ENCODE assay signal across 8 cellular contexts in genomic region chr11:45771942-45772522, GRCh38. TPM values are rescaled to one million over a fixed set of nuclear protein-coding genes. Genes with fewer than 3 reads are reported as not detected.
DNase-seq lines count a peak whose midpoint lies in the region; ATAC-seq and TF ChIP-seq lines count a peak whose summit lies in the region.

No MANE protein-coding gene starts in this region.

- H3K27ac Mint-ChIP-seq in T-helper 17 cell, result peak overlapping the region; percentile 60

- peak overlapping the region; percentile 94 for H3K4me3 Mint-ChIP-seq in T-helper 17 cell

- ATAC-seq in HG02759 (IDR thresholded peaks at IDR 0.05; ENCODE audit: unreplicated experiment) (peak; percentile 94), T-helper 17 cell (peak; percentile 88), aorta (ENCODE audit: low FRiP score) (peak; percentile 96)

- TF ChIP-seq CTCF in GM12872 (IDR thresholded peaks at IDR 0.05; ENCODE audit: insufficient read depth, low read depth, low read length), result peak; percentile 97
- peak; percentile 95 for TF ChIP-seq CTCF in hepatocyte (IDR thresholded peaks at IDR 0.05; ENCODE audit: poor library complexity)

- peaks cover 4% of the 10 kb centered on the region for H3K27me3 Mint-ChIP-seq in T-helper 17 cell

- H2AFZ ChIP-seq in hepatocyte, result peak overlapping the region; percentile 69

- H3K79me2 ChIP-seq in hepatocyte, result no peaks in the 10 kb centered on the region

- H3K27me3 ChIP-seq in hepatocyte (peaks cover 5% of the 10 kb centered on the region), aorta (ENCODE audit: control insufficient read depth in 1 of 2, insufficient read depth in 2 of 2, low read length in 1 of 2) (no peaks in the 10 kb centered on the region)

- no peaks in the 10 kb centered on the region for H3K4me1 ChIP-seq in hepatocyte (ENCODE audit: insufficient read depth)
- H3K4me1 ChIP-seq in aorta (ENCODE audit: control insufficient read depth in 1 of 2, insufficient read depth in 2 of 2, low read length in 2 of 2), result no peaks in the 10 kb centered on the region

- no peaks in the 10 kb centered on the region for H3K36me3 ChIP-seq in hepatocyte (replicated peaks; ENCODE audit: insufficient read depth, low read depth)
- H3K36me3 ChIP-seq in aorta (ENCODE audit: control insufficient read depth in 1 of 2, insufficient read depth in 2 of 2, low read length in 1 of 2), result no peaks in the 10 kb centered on the region

- H3K27ac ChIP-seq in hepatocyte (no peak overlapping the region), aorta (ENCODE audit: low read depth in 1 of 2, low read length in 2 of 2) (peak overlapping the region; percentile 6 to 22)

- H3K9me3 ChIP-seq in T-helper 17 cell (ENCODE audit: control insufficient read depth, low read length, poor library complexity, severe bottlenecking) (no peaks in the 10 kb centered on the region), hepatocyte (ENCODE audit: low read depth) (no peaks in the 10 kb centered on the region), aorta (ENCODE audit: control insufficient read depth, low read length) (no peaks in the 10 kb centered on the region)

- no peaks in the 10 kb centered on the region for H4K20me1 ChIP-seq in hepatocyte (ENCODE audit: insufficient read depth, poor library complexity, severe bottlenecking)

- peak overlapping the region; percentile 91 for H3K4me2 ChIP-seq in hepatocyte

- DNase-seq in NCI-H1436 (lab: John Stamatoyannopoulos, UW) (peak; percentile 84), T-helper 17 cell (peak; percentile 67 to 72 (median 71)), anterior cingulate cortex (lab: John Stamatoyannopoulos, UW) (peak in 57 of 58 donors; percentile 19 to 87 (median 73)), hepatocyte (ENCODE audit: low spot score) (peak; percentile 93), renal cortical epithelial cell (ENCODE audit: low read depth) (peak; percentile 43), aorta (peak; percentile 91 to 96)

- H3K4me3 ChIP-seq in hepatocyte (peak overlapping the region; percentile 23), aorta (ENCODE audit: low read length in 2 of 2) (peak overlapping the region; percentile 29 to 48)

- no peaks in the 10 kb centered on the region for H3K9me2 ChIP-seq in hepatocyte (replicated peaks; ENCODE audit: insufficient read depth)

- H3K36me3 Mint-ChIP-seq in T-helper 17 cell (ENCODE audit: low read depth), result no peaks in the 10 kb centered on the region

- H3K4me1 Mint-ChIP-seq in T-helper 17 cell, result peaks cover 19% of the 10 kb centered on the region

- intact Hi-C loops in aorta (cut with DNase I), result loop anchor here (1.0 to 5.0 kb wide), 5 partner anchors 115 to 432 kb away; no protein-coding TSS in a partner anchor

- 12% methylated on average over 21 of the region's 21 CpGs for WGBS in hepatocyte (ENCODE audit: low lambda C conversion rate, missing lambda C conversion rate)
- 5 to 6% methylated on average over 21 of the region's 21 CpGs for WGBS in aorta, 2 donors

RNA-seq across cellular contexts. Expression of gene SLC35C1, which starts 32.9 kb away (rescaled TPM):
- total RNA-seq in T-helper 17 cell (10 to 100 TPM in 1 of 2 donors, 1 to 10 TPM in 1; 7.9 to 12.6 TPM), hepatocyte (11.1 and 12.7 TPM in 2 replicates), renal cortical epithelial cell (14.9 and 17.9 TPM in 2 replicates), aorta (10 to 100 TPM; 11.5 to 11.8 TPM)
- polyA plus RNA-seq in hepatocyte (22.1 and 25.0 TPM in 2 replicates), aorta (1 to 10 TPM; 6.5 to 9.4 TPM)

Comparison
In these comparisons a context has a peak if more than half of its experiments do, and no peak if none do; other contexts are left out.
1. DNase-seq: peak in every context shown above with its lines; median percentile 94 in aorta; 93 in hepatocyte; 84 in NCI-H1436; 73 in anterior cingulate cortex; 71 in T-helper 17 cell; 43 in renal cortical epithelial cell.